In the genomic region with DNA sequence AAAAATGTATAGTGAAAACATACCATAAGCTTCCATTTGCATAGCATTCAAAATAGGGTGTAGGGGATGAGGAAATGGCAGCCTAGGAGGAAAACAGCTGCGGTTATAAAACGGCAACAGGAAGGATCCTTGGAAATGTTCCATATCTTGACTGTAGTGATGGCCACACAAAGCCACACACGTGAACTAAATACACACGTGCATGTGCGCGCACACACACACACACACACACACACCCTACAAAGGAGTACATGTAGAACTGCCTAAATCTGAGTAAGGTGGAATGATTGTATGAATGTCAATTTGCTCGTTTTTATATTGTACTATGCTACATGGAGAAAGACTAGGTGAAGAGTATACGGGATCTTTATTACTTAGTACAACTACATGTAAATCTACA, we compare ENCODE assay signal across 26 cellular contexts. TPM values are rescaled to one million over a fixed set of nuclear protein-coding genes. Genes with fewer than 3 reads are reported as not detected.
DNase-seq lines count a peak whose midpoint lies in the region; ATAC-seq, FAIRE-seq and TF ChIP-seq lines count a peak whose summit lies in the region.
"Had no signal": no experiment of that assay in that cellular context is flagged by ENCODE, and none has a peak within 500 bp of the region (broad histone marks: within the 10 kb centered on the region; RNA-seq: fewer than 3 reads in every experiment).

No MANE protein-coding gene starts in this region.

- CTCF ChIA-PET in mammary epithelial cell (lab: Charles Lee; ENCODE audit: low non-redundant PET) (no interaction called here), OCI-LY7 (lab: Charles Lee; ENCODE audit: unreplicated experiment) (no interaction called here), K562 (lab: Yijun Ruan, JAX; ENCODE audit: low intra/inter-chr PET ratio) (no interaction called here)

- H3K79me2 ChIP-seq in mammary epithelial cell (ENCODE audit: insufficient read depth, low read length) (peaks cover 12% of the 10 kb centered on the region), OCI-LY7 (ENCODE audit: insufficient read depth, low read depth, low read length) (peaks cover 11% of the 10 kb centered on the region), K562 (ENCODE audit: control insufficient read depth, insufficient read depth, low read length) (peaks cover 12% of the 10 kb centered on the region)

- H3K4me3 ChIP-seq in mammary epithelial cell (replicated peaks in 1 of 3; ENCODE audit: insufficient read depth in 1 of 3, low read depth in 2 of 3, low read length in 3 of 3) (no peak overlapping the region), breast epithelium (no peak overlapping the region), OCI-LY7 (ENCODE audit: low read depth, low read length, poor library complexity, severe bottlenecking) (no peak overlapping the region), K562 (no peak overlapping the region)
- H3K4me3 ChIP-seq: A549, skin epidermis, testis, vagina had no signal

- in situ Hi-C loops in mammary epithelial cell (cut with MboI; ENCODE audit: low sequenced_read_pairs in 2 of 2): no loop called here
- in situ Hi-C loops in K562 (cut with MboI): no loop called here

- 42% methylated on average over 8 of the region's 8 CpGs for WGBS in mammary epithelial cell (ENCODE audit: low coverage, missing lambda C conversion rate)
- WGBS in K562 (ENCODE audit: insufficient coverage, low coverage, missing lambda C conversion rate): 43% methylated on average over 8 of the region's 8 CpGs

- no peak for DNase-seq in mammary epithelial cell
- DNase-seq in breast epithelium (ENCODE audit: low spot score in 2 of 2): no peak
- peak; percentile 11 for DNase-seq in OCI-LY7 (ENCODE audit: low spot score)
- no peak for DNase-seq in K562 (ENCODE audit: extremely low read depth in 1 of 4, low spot score in 3 of 4)
- DNase-seq in cardiac septum (ENCODE audit: low spot score): no peak
- no peak for DNase-seq in HPDE6-E6E7 (ENCODE audit: extremely low spot score)
- DNase-seq: activated CD4-positive, alpha-beta T cell treated with anti-CD3 and anti-CD28 coated beads for 4 hours; activated gamma-delta T cell treated with Interleukin-2 at 50 U/mL for 16 hours; activated T-cell treated with anti-CD3 and anti-CD28 coated beads, Interleukin-2, amount 50 U/mL, for 4 hours; cerebellar nuclear complex; DMS153; islet precursor cell; KG1; MM.1S; NCI-H510A; RPMI8226; stimulated activated naive CD8-positive, alpha-beta T cell treated with anti-CD3 and anti-CD28 coated beads, Interleukin-15, Interleukin-2, amounts not matched to agents 100 U/mL and 50 U/mL, for 24 hours; testis had no signal

- no peak for TF ChIP-seq EP300 in K562 (IDR thresholded peaks at IDR 0.05; ENCODE audit: low read length)

- no peak for FAIRE-seq in K562 (lab: Jason Lieb, UNC)
- FAIRE-seq: A549, H54, TTC549 had no signal

- BruUV-seq in mammary epithelial cell (replicated peaks; lab: Mats Ljungman, UMichigan): no TSS peak
- BruUV-seq in OCI-LY7 (replicated peaks; lab: Mats Ljungman, UMichigan): no TSS peak
- BruUV-seq in K562 (replicated peaks; lab: Mats Ljungman, UMichigan): no TSS peak

- no peak for ATAC-seq in K562
- ATAC-seq in HG02678 (IDR thresholded peaks at IDR 0.05; ENCODE audit: unreplicated experiment): no peak
- ATAC-seq in HG03432 (IDR thresholded peaks at IDR 0.05; ENCODE audit: unreplicated experiment): no peak
- ATAC-seq: A549; activated T-cell treated with anti-CD3 and anti-CD28 coated beads, Interleukin-2, amount 50 U/mL, for 4 hours; natural killer cell treated with Interleukin-12 subunit alpha and Interleukin-12 subunit beta and Interleukin-15 and Interleukin-18, amount 100 ng/mL, for 72 hours; stimulated activated naive CD8-positive, alpha-beta T cell treated with anti-CD3 and anti-CD28 coated beads, Interleukin-15, Interleukin-2, amounts not matched to agents 100 U/mL and 50 U/mL, for 24 hours had no signal

- H3K9me3 ChIP-seq in mammary epithelial cell (replicated peaks; ENCODE audit: insufficient read depth, low read length): no peaks in the 10 kb centered on the region
- no peaks in the 10 kb centered on the region for H3K9me3 ChIP-seq in breast epithelium
- no peaks in the 10 kb centered on the region for H3K9me3 ChIP-seq in OCI-LY7 (ENCODE audit: low read length)
- H3K9me3 ChIP-seq in K562 (replicated peaks; ENCODE audit: control insufficient read depth, insufficient read depth, low read depth, low read length): no peaks in the 10 kb centered on the region
- H3K9me3 ChIP-seq: A549, testis, vagina had no signal

- dilution Hi-C loops in mammary epithelial cell (cut with HindIII; ENCODE audit: low sequenced_read_pairs): no loop called here

- no peak overlapping the region for H3K4me2 ChIP-seq in mammary epithelial cell (ENCODE audit: insufficient read depth, low read depth, low read length)
- H3K4me2 ChIP-seq in OCI-LY7 (ENCODE audit: low read length): peak overlapping the region; percentile 35; the same call in 1 of the 2 replicates
- H3K4me2 ChIP-seq in K562 (ENCODE audit: insufficient read depth, low read length): no peak overlapping the region
- H3K4me2 ChIP-seq: A549 had no signal

- POLR2A ChIA-PET in OCI-LY7 (lab: Charles Lee): interaction anchor here (0.5 to 1.3 kb wide), 2 partner anchors 26 to 326 kb away, joined by 3 to 4 read pairs; no protein-coding TSS in a partner anchor
- POLR2A ChIA-PET in K562 (lab: Yijun Ruan, JAX): interaction anchor here (0.8 to 1.1 kb wide), 2 partner anchors 11 to 46 kb away, joined by 3 read pairs; no protein-coding TSS in a partner anchor

- TF ChIP-seq POLR2A in breast epithelium (IDR thresholded peaks at IDR 0.05): no peak
- TF ChIP-seq POLR2A in K562 (conservative IDR thresholded peaks at IDR 0.05): no peak

- H3K36me3 ChIP-seq in mammary epithelial cell (ENCODE audit: insufficient read depth, low read length): no peaks in the 10 kb centered on the region
- H3K36me3 ChIP-seq in breast epithelium: no peaks in the 10 kb centered on the region
- H3K36me3 ChIP-seq in OCI-LY7 (ENCODE audit: insufficient read depth, low read length): no peaks in the 10 kb centered on the region
- no peaks in the 10 kb centered on the region for H3K36me3 ChIP-seq in K562 (ENCODE audit: control insufficient read depth, insufficient read depth, low read length)
- H3K36me3 ChIP-seq: vagina had no signal

- peak overlapping the region; percentile 59 for H2AFZ ChIP-seq in mammary epithelial cell (ENCODE audit: low read depth, low read length)
- peak overlapping the region; percentile 90 for H2AFZ ChIP-seq in OCI-LY7 (ENCODE audit: low read length)
- peak overlapping the region; percentile 63; the same call in 1 of the 2 replicates for H2AFZ ChIP-seq in K562 (ENCODE audit: low read depth, low read length)

- TF ChIP-seq RAD21 in K562 (CRISPR knock-in tag; conservative IDR thresholded peaks at IDR 0.05 in 1 of 2, IDR thresholded peaks at IDR 0.05 in 1 of 2): no peak

- H3K4me1 ChIP-seq in mammary epithelial cell (ENCODE audit: insufficient read depth, low read length) (no peaks in the 10 kb centered on the region), breast epithelium (no peaks in the 10 kb centered on the region), OCI-LY7 (ENCODE audit: insufficient read depth, low read length, poor library complexity, severe bottlenecking) (peaks cover 32% of the 10 kb centered on the region), K562 (replicated peaks in 1 of 2; ENCODE audit: control insufficient read depth in 2 of 2, insufficient read depth in 2 of 2, low read length in 2 of 2) (peaks cover 0 to 6% of the 10 kb centered on the region in 2 experiments; a peak in 3 of 5 replicates)

- TF ChIP-seq CTCF in mammary epithelial cell (conservative IDR thresholded peaks at IDR 0.05 in 1 of 2, IDR thresholded peaks at IDR 0.05 in 1 of 2; ENCODE audit: extremely low read depth in 1 of 2, insufficient read depth in 1 of 2, low read depth in 1 of 2, low read length in 2 of 2) (no peak), breast epithelium (IDR thresholded peaks at IDR 0.05) (no peak), OCI-LY7 (conservative IDR thresholded peaks at IDR 0.05; ENCODE audit: low read length) (no peak), K562 (IDR thresholded peaks at IDR 0.05 in 2 of 3, conservative IDR thresholded peaks at IDR 0.05 in 1 of 3; ENCODE audit: insufficient read depth in 2 of 3, low read depth in 1 of 3, low read length in 3 of 3) (no peak)

- H3K27me3 ChIP-seq in mammary epithelial cell (ENCODE audit: insufficient read depth, low read length): peaks cover 2% of the 10 kb centered on the region
- no peaks in the 10 kb centered on the region for H3K27me3 ChIP-seq in breast epithelium
- no peaks in the 10 kb centered on the region for H3K27me3 ChIP-seq in K562 (ENCODE audit: control insufficient read depth in 2 of 2, insufficient read depth in 2 of 2, low read length in 2 of 2)
- H3K27me3 ChIP-seq: testis, vagina had no signal

- H3K27ac ChIP-seq in mammary epithelial cell (ENCODE audit: insufficient read depth, low read depth, low read length) (no peak overlapping the region), breast epithelium (no peak overlapping the region), OCI-LY7 (ENCODE audit: low read depth, low read length, poor library complexity, severe bottlenecking) (no peak overlapping the region), K562 (ENCODE audit: extremely low read depth, low read depth, low read length) (no peak overlapping the region)
- H3K27ac ChIP-seq: A549, skin epidermis, testis, vagina had no signal

- no peaks in the 10 kb centered on the region for H3K9me1 ChIP-seq in K562 (ENCODE audit: control insufficient read depth, insufficient read depth, low read length)

- H4K20me1 ChIP-seq in mammary epithelial cell (ENCODE audit: insufficient read depth, low read length): no peaks in the 10 kb centered on the region
- peaks cover 3% of the 10 kb centered on the region; the same call in 1 of the 2 replicates for H4K20me1 ChIP-seq in OCI-LY7 (ENCODE audit: insufficient read depth, low read length)
- H4K20me1 ChIP-seq in K562 (replicated peaks; ENCODE audit: control insufficient read depth, insufficient read depth, low read length): no peaks in the 10 kb centered on the region

- H3K9ac ChIP-seq in mammary epithelial cell (ENCODE audit: insufficient read depth, low read length) (no peak overlapping the region), K562 (ENCODE audit: insufficient read depth in 1 of 2, low read depth in 2 of 2, low read length in 2 of 2) (no peak overlapping the region)

- H3K9me2 ChIP-seq in OCI-LY7 (ENCODE audit: insufficient read depth, low read length): no peaks in the 10 kb centered on the region

- intact Hi-C loops in mammary epithelial cell (cut with micrococcal nuclease) (no loop called here), breast epithelium (cut with DNase I; ENCODE audit: low total_unique reads) (no loop called here), OCI-LY7 (cut with micrococcal nuclease; ENCODE audit: unreplicated experiment) (loop anchor here (10.0 kb wide), 1 partner anchor 441 kb away; a partner anchor contains a TSS), K562 (cut with micrococcal nuclease) (no loop called here), cardiac septum (cut with DNase I) (no loop called here)

RNA-seq across cellular contexts. Expression of a gene that starts 3.9 kb away (rescaled TPM):
- total RNA-seq in mammary epithelial cell (10 to 100 TPM; 31.8 to 36.9 TPM), breast epithelium (10 to 100 TPM; 45.8 to 52.2 (median 49.5) TPM), OCI-LY7 (2022) (70.7 and 77.6 TPM in 2 replicates), K562 (2014; rRNA removed) (16.8 and 17.1 TPM in 2 replicates), K562 (2014; rRNA removed; fragmentation: Illumina TruSeq; extraction: Trizol) (37.7 and 48.0 TPM in 2 replicates), K562 (2015; rRNA removed; fragmentation: Illumina TruSeq; extraction: Trizol) (30.8 and 34.0 TPM in 2 replicates), K562 (2021) (56.6 and 61.7 TPM in 2 replicates), cardiac septum (28.0 TPM)
- polyA plus RNA-seq in mammary epithelial cell (12.2 TPM), K562 (2011; rRNA removed) (51.5 and 59.1 TPM in 2 replicates), K562 (2014; fragmentation: Illumina TruSeq; extraction: Trizol) (45.4 and 53.2 TPM in 2 replicates), K562 (2014; fragmentation: Nextera tagmentation; extraction: Ambion mirVana) (10 to 100 TPM; 18.0 to 21.4 TPM), K562 (2014; rRNA removed) (24.1 and 25.4 TPM in 2 replicates)
- 60.6 TPM for polyA minus RNA-seq in mammary epithelial cell
- total RNA-seq in OCI-LY7 (2014; rRNA removed; shearing (Covaris generic)): 22.7 and 27.1 TPM in 2 replicates
- total RNA-seq in K562 (2011; cell fraction: chromatin; rRNA removed; ENCODE audit: low replicate concordance): 54.9 and 123 TPM in 2 replicates
- 23.8 and 30.0 TPM in 2 replicates for total RNA-seq in K562 (2011; cell fraction: nucleolus; rRNA removed)
- 48.5 and 72.4 TPM in 2 replicates for total RNA-seq in K562 (2011; cell fraction: nucleoplasm; rRNA removed)
- 13.6 and 22.2 TPM in 2 replicates for polyA plus RNA-seq in K562 (2011; cell fraction: cytosol; rRNA removed)
- 19.4 and 22.1 TPM in 2 replicates for polyA plus RNA-seq in K562 (2011; cell fraction: nucleus; rRNA removed)
- polyA plus RNA-seq in K562 (2012): 26.6 and 30.9 TPM in 2 replicates
- polyA minus RNA-seq in K562 (2011; rRNA and poly(A)+ RNA removed): 106 and 117 TPM in 2 replicates
- polyA minus RNA-seq in K562 (2011; cell fraction: cytosol; rRNA and poly(A)+ RNA removed): 41.6 and 62.7 TPM in 2 replicates
- polyA minus RNA-seq in K562 (2011; cell fraction: nucleus; rRNA and poly(A)+ RNA removed): 31.2 and 42.7 TPM in 2 replicates
